In the genomic region with DNA sequence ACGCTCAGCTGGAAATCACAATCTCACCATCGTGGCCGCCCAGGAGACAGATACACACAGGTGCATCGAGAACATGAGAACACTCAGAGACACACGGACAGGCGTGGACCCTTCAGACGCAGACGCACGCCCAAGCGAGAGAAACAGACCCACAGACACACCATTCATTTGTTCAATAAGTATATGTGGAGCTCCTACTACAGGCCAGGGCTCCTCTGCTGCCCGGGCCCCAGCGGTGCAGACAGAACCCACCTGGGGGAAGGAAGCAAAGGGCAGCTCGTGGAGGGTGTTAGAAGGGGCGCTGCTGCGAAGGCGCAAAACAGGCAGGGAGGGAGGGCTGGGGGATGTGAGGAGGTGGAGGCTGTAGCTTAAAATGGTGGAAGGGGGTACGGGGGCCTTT, we compare ENCODE assay signal across 11 cellular contexts. TPM values are rescaled to one million over a fixed set of nuclear protein-coding genes. Genes with fewer than 3 reads are reported as not detected.
DNase-seq lines count a peak whose midpoint lies in the region; ATAC-seq, FAIRE-seq and TF ChIP-seq lines count a peak whose summit lies in the region.
"Had no signal": no experiment of that assay in that cellular context is flagged by ENCODE, and none has a peak within 500 bp of the region (broad histone marks: within the 10 kb centered on the region; RNA-seq: fewer than 3 reads in every experiment).

No MANE protein-coding gene starts in this region.

- H3K4me2 ChIP-seq in SK-N-SH (no peak overlapping the region), GM12878 (ENCODE audit: control insufficient read depth, insufficient read depth) (0 out of 2 replicates have a peak overlapping the region, but pooled peaks have one; percentile 52), neuronal stem cell (ENCODE audit: insufficient read depth, low read length, poor library complexity, severe bottlenecking) (no peak overlapping the region)

- ATAC-seq in SK-N-SH treated with all-trans-retinoic acid at 6 μM for 48 hours: no peak; the same call in 2 of the 3 replicates
- no peak for ATAC-seq in GM12878
- ATAC-seq in GM18517 (IDR thresholded peaks at IDR 0.05; ENCODE audit: unreplicated experiment): no peak
- no peak for ATAC-seq in GM21526 (IDR thresholded peaks at IDR 0.05; ENCODE audit: low FRiP score, unreplicated experiment)

- H3K4me3 Mint-ChIP-seq in IgD-negative memory B cell: peak overlapping the region; percentile 49 to 94 (median 87)

- RAD21 ChIA-PET in GM12878 (lab: Charles Lee; ENCODE audit: unreplicated experiment): interaction anchor here (0.7 to 5.2 kb wide), 7 partner anchors 37 to 114 kb away, joined by 3 to 28 read pairs (median 4); no protein-coding TSS in a partner anchor

- TF ChIP-seq EP300 in SK-N-SH (IDR thresholded peaks at IDR 0.05; ENCODE audit: borderline replicate concordance in 1 of 2, low read depth in 1 of 2, low read length in 1 of 2) (no peak), GM12878 (IDR thresholded peaks at IDR 0.05; ENCODE audit: borderline replicate concordance in 1 of 2, control insufficient read depth in 1 of 2, low read depth in 2 of 2, low read length in 2 of 2) (no peak)

- intact Hi-C loops in GM12878 (cut with micrococcal nuclease; ENCODE audit: unreplicated experiment): no loop called here
- intact Hi-C loops in dorsolateral prefrontal cortex (cut with DNase I): loop anchor here (2.0 to 10.0 kb wide), 4 partner anchors 113 to 190 kb away; partner anchors contain the start of gene BLCAP (in 1 of the 2)

- peak overlapping the region; percentile 29 for H3K23ac ChIP-seq in neuronal stem cell (ENCODE audit: low read depth, low read length, poor library complexity)

- H3K27ac Mint-ChIP-seq in IgD-negative memory B cell: peak overlapping the region in 1 of 3 donors; percentile 71

- no peaks in the 10 kb centered on the region for H3K9me3 ChIP-seq in SK-N-SH
- H3K9me3 ChIP-seq in GM12878 (replicated peaks; ENCODE audit: control insufficient read depth, insufficient read depth, low read length): no peaks in the 10 kb centered on the region
- no peaks in the 10 kb centered on the region for H3K9me3 ChIP-seq in neuronal stem cell (replicated peaks in 1 of 2; ENCODE audit: control insufficient read depth in 2 of 2, insufficient read depth in 1 of 2, low read depth in 1 of 2, low read length in 2 of 2)

- peak overlapping the region; percentile 5 for H3K4ac ChIP-seq in neuronal stem cell (ENCODE audit: low read length)

- H3K27ac ChIP-seq in SK-N-SH (ENCODE audit: low read depth in 2 of 2, low read length in 1 of 2) (peak overlapping the region in 1 of 2 experiments; percentile 77; a peak in 2 of 4 replicates), GM12878 (ENCODE audit: control insufficient read depth, insufficient read depth) (peak overlapping the region; percentile 54; the same call in 1 of the 2 replicates), neuronal stem cell (replicated peaks; ENCODE audit: low read length) (no peak overlapping the region), dorsolateral prefrontal cortex (no peak overlapping the region)
- H3K27ac ChIP-seq: 22Rv1, cardiac muscle cell had no signal

- H3K79me2 ChIP-seq in SK-N-SH (ENCODE audit: insufficient read depth): no peaks in the 10 kb centered on the region
- H3K79me2 ChIP-seq in GM12878 (ENCODE audit: control insufficient read depth, insufficient read depth, low read length): peaks cover 13% of the 10 kb centered on the region

- peaks cover 5 to 30% (median 18%) of the 10 kb centered on the region in 3 donors for H3K4me1 Mint-ChIP-seq in IgD-negative memory B cell

- H3K18ac ChIP-seq in neuronal stem cell (ENCODE audit: low read length): peak overlapping the region; percentile 92

- BruUV-seq in GM12878 (replicated peaks; lab: Mats Ljungman, UMichigan): no TSS peak

- WGBS in SK-N-SH (ENCODE audit: low lambda C conversion rate): 91% methylated on average over 17 of the region's 17 CpGs
- 92% methylated on average over 17 of the region's 17 CpGs for WGBS in GM12878 (ENCODE audit: insufficient coverage, insufficient replicate concordance, low lambda C conversion rate, missing lambda C conversion rate)
- no CpG with 5 or more reads among the region's 17 CpGs for WGBS in neuronal stem cell (ENCODE audit: extremely low coverage in 2 of 2, insufficient read length in 2 of 2, insufficient replicate concordance in 1 of 2), 2 donors

- H3K4me3 ChIP-seq in SK-N-SH (ENCODE audit: low read depth in 2 of 2, low read length in 1 of 2) (no peak overlapping the region), GM12878 (no peak overlapping the region), neuronal stem cell (ENCODE audit: low read length in 2 of 2) (no peak overlapping the region), dorsolateral prefrontal cortex (peak overlapping the region in 9 of 59 donors; percentile 37 to 66 (median 59))
- H3K4me3 ChIP-seq: cardiac muscle cell had no signal

- H3K4me1 ChIP-seq in SK-N-SH (ENCODE audit: control insufficient read depth in 1 of 2, insufficient read depth in 2 of 2, low read depth in 1 of 2, low read length in 1 of 2): peaks cover 0 to 18% of the 10 kb centered on the region in 2 experiments; a peak in 1 of 4 replicates
- H3K4me1 ChIP-seq in GM12878 (ENCODE audit: control insufficient read depth, insufficient read depth, low read length): peaks cover 33% of the 10 kb centered on the region
- peaks cover 0 to 3% of the 10 kb centered on the region in 2 donors for H3K4me1 ChIP-seq in neuronal stem cell (ENCODE audit: control insufficient read depth in 2 of 2, insufficient read depth in 1 of 2, low read depth in 1 of 2, low read length in 2 of 2)

- H3K14ac ChIP-seq in neuronal stem cell (ENCODE audit: low read length): peak overlapping the region; percentile 59

- H3K36me3 ChIP-seq in SK-N-SH (replicated peaks in 1 of 2; ENCODE audit: control insufficient read depth in 1 of 2, insufficient read depth in 2 of 2, low read length in 1 of 2) (peaks cover 9 to 26% of the 10 kb centered on the region in 2 experiments), GM12878 (ENCODE audit: control insufficient read depth in 2 of 2, insufficient read depth in 2 of 2, low read length in 1 of 2) (peaks cover 20 to 61% of the 10 kb centered on the region in 2 experiments), neuronal stem cell (replicated peaks in 1 of 2; ENCODE audit: control insufficient read depth in 2 of 2, insufficient read depth in 2 of 2, low read length in 2 of 2) (peaks cover 30 to 62% of the 10 kb centered on the region in 2 donors)
- H3K36me3 ChIP-seq: cardiac muscle cell had no signal

- FAIRE-seq in GM12878 (lab: Jason Lieb, UNC): no peak

- peak; percentile 32 for DNase-seq in SK-N-SH
- DNase-seq in GM12878 (ENCODE audit: low read depth, low spot score): no peak
- no peak for DNase-seq in neuronal stem cell (ENCODE audit: low spot score)
- no peak for DNase-seq in dorsolateral prefrontal cortex
- DNase-seq: DMS 273 treated with DMSO at 0.1 percent for 48 hours had no signal

- no peak overlapping the region for H2AFZ ChIP-seq in SK-N-SH (ENCODE audit: low read depth)
- no peak overlapping the region for H2AFZ ChIP-seq in GM12878 (ENCODE audit: control insufficient read depth, low read depth, low read length)
- H2AFZ ChIP-seq in neuronal stem cell (ENCODE audit: low read length): no peak overlapping the region

- CTCF ChIA-PET in SK-N-SH (lab: Yijun Ruan, JAX): interaction anchor here (0.6 to 3.5 kb wide), 38 partner anchors 10 to 202 kb away, joined by 3 to 48 read pairs (median 5); no protein-coding TSS in a partner anchor
- CTCF ChIA-PET in GM12878 (lab: Yijun Ruan, JAX): interaction anchor here (0.7 to 5.3 kb wide), 13 partner anchors 10 to 190 kb away, joined by 3 to 44 read pairs (median 5); partner anchors contain the start of gene MANBAL

- TF ChIP-seq RAD21 in SK-N-SH (IDR thresholded peaks at IDR 0.05; ENCODE audit: low read length): no peak
- no peak for TF ChIP-seq RAD21 in GM12878 (IDR thresholded peaks at IDR 0.05; ENCODE audit: insufficient read depth, low read depth, low read length)

- H3K9me3 Mint-ChIP-seq in IgD-negative memory B cell: no peaks in the 10 kb centered on the region

- peak overlapping the region; percentile 60 for H2BK15ac ChIP-seq in neuronal stem cell (ENCODE audit: low read length)

- no peak overlapping the region for H4K8ac ChIP-seq in neuronal stem cell (ENCODE audit: low read depth, low read length)

- peak overlapping the region; percentile 93 for H2AK5ac ChIP-seq in neuronal stem cell (ENCODE audit: low read depth, low read length)

- peaks cover 23% of the 10 kb centered on the region for H3K79me1 ChIP-seq in neuronal stem cell (ENCODE audit: low read depth, low read length)

- H4K91ac ChIP-seq in neuronal stem cell (ENCODE audit: low read depth, low read length, poor library complexity): peak overlapping the region; percentile 68

- POLR2A ChIA-PET in SK-N-SH (lab: Yijun Ruan, JAX) (interaction anchor here (0.6 to 1.1 kb wide), 3 partner anchors 26 to 110 kb away, joined by 3 to 4 read pairs (median 4); partner anchors contain the start of gene MANBAL), GM12878 (lab: Charles Lee) (interaction anchor here (0.6 to 1.0 kb wide), 3 partner anchors 96 to 146 kb away, joined by 3 to 6 read pairs (median 4); no protein-coding TSS in a partner anchor)

- no peaks in the 10 kb centered on the region for H3K9me2 ChIP-seq in SK-N-SH

- H3K27me3 ChIP-seq in SK-N-SH (ENCODE audit: insufficient read depth) (no peaks in the 10 kb centered on the region), GM12878 (replicated peaks in 1 of 2; ENCODE audit: control insufficient read depth in 2 of 2, insufficient read depth in 2 of 2, low read length in 1 of 2) (no peaks in the 10 kb centered on the region), neuronal stem cell (ENCODE audit: control insufficient read depth in 3 of 3, insufficient read depth in 3 of 3, low read depth in 1 of 3, low read length in 3 of 3) (no peaks in the 10 kb centered on the region), dorsolateral prefrontal cortex (no peaks in the 10 kb centered on the region)
- H3K27me3 ChIP-seq: cardiac muscle cell had no signal

- no peak overlapping the region for H2BK120ac ChIP-seq in neuronal stem cell (ENCODE audit: low read depth, low read length)

- H4K20me1 ChIP-seq in SK-N-SH (ENCODE audit: insufficient read depth) (no peaks in the 10 kb centered on the region), GM12878 (ENCODE audit: control insufficient read depth, insufficient read depth) (no peaks in the 10 kb centered on the region)

- peaks cover 6% of the 10 kb centered on the region for H3F3A ChIP-seq in SK-N-SH (replicated peaks; ENCODE audit: insufficient read depth)

- peak overlapping the region; percentile 93 for H2BK12ac ChIP-seq in neuronal stem cell (ENCODE audit: low read length)

- in situ Hi-C loops in GM12878 (cut with MboI): no loop called here

- H2BK5ac ChIP-seq in neuronal stem cell (ENCODE audit: low read length): peak overlapping the region; percentile 78

- H3K36me3 Mint-ChIP-seq in IgD-negative memory B cell: no peaks in the 10 kb centered on the region

- TF ChIP-seq CTCF in SK-N-SH (IDR thresholded peaks at IDR 0.05): no peak
- TF ChIP-seq CTCF in GM12878 (IDR thresholded peaks at IDR 0.05 in 2 of 3, conservative IDR thresholded peaks at IDR 0.05 in 1 of 3; ENCODE audit: control insufficient read depth in 2 of 3, extremely low read depth in 1 of 3, insufficient read depth in 1 of 3, low read depth in 3 of 3, low read length in 3 of 3): no peak
- TF ChIP-seq CTCF in dorsolateral prefrontal cortex (IDR thresholded peaks at IDR 0.05 in 54 of 56, conservative IDR thresholded peaks at IDR 0.05 in 2 of 56; ENCODE audit: low read depth in 1 of 56, partially characterized antibody in 56 of 56): no peak

- H3K9ac ChIP-seq in SK-N-SH (no peak overlapping the region), GM12878 (ENCODE audit: control insufficient read depth, insufficient read depth, low read length) (no peak overlapping the region), neuronal stem cell (ENCODE audit: low read depth, low read length, poor library complexity) (peak overlapping the region; percentile 64)

- no peak; the same call in 1 of the 2 replicates for TF ChIP-seq POLR2A in GM12878 (IDR thresholded peaks at IDR 0.05; ENCODE audit: low read depth, low read length)

- no peaks in the 10 kb centered on the region for H3K27me3 Mint-ChIP-seq in IgD-negative memory B cell

- SMC1A ChIA-PET in GM12878 (lab: Charles Lee; ENCODE audit: uncharacterized antibody, unreplicated experiment): interaction anchor here (0.9 to 5.9 kb wide), 7 partner anchors 28 to 190 kb away, joined by 3 to 37 read pairs (median 5); no protein-coding TSS in a partner anchor

RNA-seq across cellular contexts. Expression of gene SRC, which starts 39.2 kb away (rescaled TPM):
- 23.8 and 25.6 TPM in 2 replicates for polyA plus RNA-seq in SK-N-SH (2012; rRNA removed)
- polyA plus RNA-seq in SK-N-SH (2012; cell fraction: cytosol; rRNA removed): 9.6 and 17.1 TPM in 2 replicates
- 49.2 and 58.8 TPM in 2 replicates for polyA plus RNA-seq in SK-N-SH (2012; cell fraction: nucleus; rRNA removed)
- 2.3 TPM for polyA plus RNA-seq in IgD-negative memory B cell
- total RNA-seq in GM12878 (2013; cell fraction: nucleolus; rRNA removed): 118 and 148 TPM in 2 replicates
- total RNA-seq in GM12878 (2014; rRNA removed): 22.1 and 27.4 TPM in 2 replicates
- total RNA-seq in GM12878 (2014; rRNA removed; fragmentation: Illumina TruSeq; extraction: Trizol): 19.3 and 20.0 TPM in 2 replicates
- 63.5 and 71.3 TPM in 2 replicates for total RNA-seq in GM12878 (2021)
- polyA plus RNA-seq in GM12878 (2011; ENCODE audit: low read depth): 15.0 TPM
- 18.4 and 32.0 TPM in 2 replicates for polyA plus RNA-seq in GM12878 (2011; rRNA removed)
- polyA plus RNA-seq in GM12878 (2011; cell fraction: cytosol; rRNA removed): 41.3 and 47.7 TPM in 2 replicates
- 185 and 196 TPM in 2 replicates for polyA plus RNA-seq in GM12878 (2011; cell fraction: nucleus; rRNA removed)
- polyA plus RNA-seq in GM12878 (2012): 25.3 and 26.0 TPM in 2 replicates
- polyA plus RNA-seq in GM12878 (2014; fragmentation: Illumina TruSeq; extraction: Trizol): 20.3 and 33.1 TPM in 2 replicates
- under 1 TPM; 0.60 to 0.85 TPM for polyA plus RNA-seq in GM12878 (2014; fragmentation: Nextera tagmentation; extraction: Ambion mirVana)
- 47.1 and 61.4 TPM in 2 replicates for polyA plus RNA-seq in GM12878 (2014; rRNA removed)
- 10 to 100 TPM; 26.9 TPM for polyA plus RNA-seq in GM12878 (2016; fragmentation: Nextera tagmentation; extraction: Ambion mirVana)
- 41.8 and 64.6 TPM in 2 replicates for polyA minus RNA-seq in GM12878 (2011; rRNA and poly(A)+ RNA removed)
- 22.9 and 30.8 TPM in 2 replicates for polyA minus RNA-seq in GM12878 (2011; cell fraction: cytosol; rRNA and poly(A)+ RNA removed)
- polyA minus RNA-seq in GM12878 (2011; cell fraction: nucleus; rRNA and poly(A)+ RNA removed): 42.9 and 73.0 TPM in 2 replicates
- polyA plus RNA-seq in neuronal stem cell (2013, experiment 1 of 2): 32.2 TPM
- 33.5 TPM for polyA plus RNA-seq in neuronal stem cell (2013, experiment 2 of 2)
- total RNA-seq in dorsolateral prefrontal cortex: 10 to 100 TPM; 14.4 to 53.8 (median 34.1) TPM
